In the genomic region with DNA sequence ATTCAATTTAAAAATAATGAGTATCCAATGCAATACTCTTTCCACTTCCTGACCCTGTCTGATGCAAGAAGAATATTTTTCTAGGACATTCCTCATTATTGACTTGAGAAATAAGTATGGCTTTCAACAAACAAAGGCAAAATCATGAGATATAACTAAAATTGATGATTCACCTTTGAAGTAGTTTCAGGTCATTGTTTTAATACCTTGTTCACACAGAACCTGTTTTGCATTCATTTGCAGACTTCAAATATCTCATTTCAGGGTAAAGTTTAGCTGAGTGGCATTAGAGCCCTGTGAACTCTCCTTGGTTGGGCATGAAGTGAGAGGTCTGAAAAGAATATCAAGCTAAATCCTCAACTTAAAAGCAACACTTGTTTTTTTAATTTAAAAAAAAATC, we compare ENCODE assay signal across 19 cellular contexts.
"Had no signal": no experiment of that assay in that cellular context is flagged by ENCODE, and none has a peak within 500 bp of the region (broad histone marks: within the 10 kb centered on the region; RNA-seq: fewer than 3 reads in every experiment).

No MANE protein-coding gene starts in this region.

- H3K27me3 Mint-ChIP-seq: naive B cell, type B pancreatic cell had no signal

- DNase-seq: cerebellar nuclear complex; colonic mucosa; dermis blood vessel endothelial cell; gastrocnemius medialis; kidney; left colon; left ventricle myocardium superior; mesendoderm; naive B cell; nephron progenitor cell; psoas muscle; stimulated activated CD4-positive, alpha-beta T cell treated with anti-CD3 and anti-CD28 coated beads, Interleukin-2, amount 100 ng/mL, for 48 hours; stimulated activated naive CD4-positive, alpha-beta T cell treated with Interleukin-2 at 50 U/mL for 16 hours; thyroid gland had no signal

- H3K27ac ChIP-seq: colonic mucosa, gastrocnemius medialis, psoas muscle, right atrium auricular region, suprapubic skin, thyroid gland had no signal

- H3K27me3 ChIP-seq: colonic mucosa, gastrocnemius medialis, right atrium auricular region, suprapubic skin, thyroid gland had no signal

- H3K36me3 ChIP-seq: colonic mucosa, gastrocnemius medialis, right atrium auricular region, suprapubic skin, thyroid gland had no signal

- H3K4me1 ChIP-seq: colonic mucosa, gastrocnemius medialis, psoas muscle, right atrium auricular region, suprapubic skin had no signal

- H3K4me2 ChIP-seq: smooth muscle cell had no signal

- H3K9me3 ChIP-seq: colonic mucosa, gastrocnemius medialis, psoas muscle, right atrium auricular region, suprapubic skin, thyroid gland had no signal

- H3K27ac Mint-ChIP-seq: nephron progenitor cell, type B pancreatic cell had no signal

- H3K4me3 ChIP-seq: colonic mucosa, gastrocnemius medialis, lung, psoas muscle, right atrium auricular region, smooth muscle cell, suprapubic skin, thyroid gland had no signal

- H3K4me3 Mint-ChIP-seq: naive B cell, nephron progenitor cell, type B pancreatic cell had no signal
